In genomic region chr6:167850792-167851191, GRCh38 we compare ENCODE assay signal across 22 cellular contexts. TPM values are rescaled to one million over a fixed set of nuclear protein-coding genes. Genes with fewer than 3 reads are reported as not detected.
DNase-seq lines count a peak whose midpoint lies in the region; ATAC-seq, FAIRE-seq and TF ChIP-seq lines count a peak whose summit lies in the region.
"Had no signal": no experiment of that assay in that cellular context is flagged by ENCODE, and none has a peak within 500 bp of the region (broad histone marks: within the 10 kb centered on the region; RNA-seq: fewer than 3 reads in every experiment).

No MANE protein-coding gene starts in this region.

- peak overlapping the region; percentile 11; the same call in 1 of the 2 replicates for H3K4me2 ChIP-seq in DOHH2 (ENCODE audit: low read length)

- H3K9me3 ChIP-seq in DOHH2 (ENCODE audit: control insufficient read depth, insufficient read depth, low read length), result no peaks in the 10 kb centered on the region
- H3K9me3 ChIP-seq in SJSA1 (replicated peaks), result no peaks in the 10 kb centered on the region
- H3K9me3 ChIP-seq in pancreas, result no peaks in the 10 kb centered on the region
- H3K9me3 ChIP-seq: heart left ventricle had no signal

- H3K27ac ChIP-seq in DOHH2 (ENCODE audit: low read depth, low read length) (no peak overlapping the region), SJSA1 (peak overlapping the region; percentile 72), pancreas (peak overlapping the region in 3 of 4 donors; percentile 23 to 81 (median 76))
- H3K27ac ChIP-seq: heart left ventricle had no signal

- peaks cover 9% of the 10 kb centered on the region for H3K4me1 ChIP-seq in DOHH2 (ENCODE audit: control insufficient read depth, low read length)
- H3K4me1 ChIP-seq in SJSA1 (replicated peaks), result peaks cover 31% of the 10 kb centered on the region
- peaks cover 12 to 36% (median 28%) of the 10 kb centered on the region in 3 donors for H3K4me1 ChIP-seq in pancreas

- 86 to 90% methylated on average over 6 of the region's 6 CpGs for WGBS in pancreas, 2 donors

- TF ChIP-seq CTCF in DOHH2 (IDR thresholded peaks at IDR 0.05; ENCODE audit: low read depth, low read length, poor library complexity, severe bottlenecking) (no peak), glutamatergic neuron (IDR thresholded peaks at IDR 0.05; ENCODE audit: partially characterized antibody, unreplicated experiment) (no peak), pancreas (IDR thresholded peaks at IDR 0.05) (no peak)

- H3K9me3 Mint-ChIP-seq in glutamatergic neuron (ENCODE audit: unreplicated experiment), result peaks cover 2% of the 10 kb centered on the region
- H3K9me3 Mint-ChIP-seq: activated naive CD4-positive, alpha-beta T cell treated with anti-CD3 and anti-CD28 coated beads, Interleukin-2, amount 10 ng/mL, durations not matched to agents 7 days and 5 days; activated T-cell treated with anti-CD3 and anti-CD28 coated beads, Interleukin-2, amount 50 U/mL, for 24 hours; stimulated activated naive CD8-positive, alpha-beta T cell treated with anti-CD3 and anti-CD28 coated beads, Interleukin-15, amount 100 ng/mL, for 72 hours had no signal

- no peaks in the 10 kb centered on the region for H4K20me1 ChIP-seq in DOHH2 (ENCODE audit: control insufficient read depth, insufficient read depth, low read depth, low read length)

- H3K4me3 Mint-ChIP-seq in glutamatergic neuron (ENCODE audit: unreplicated experiment), result no peak overlapping the region
- H3K4me3 Mint-ChIP-seq: activated CD8-positive, alpha-beta T cell treated with anti-CD3 and anti-CD28 coated beads, Interleukin-2, amount 10 ng/mL, durations not matched to agents 7 days and 5 days; activated naive CD4-positive, alpha-beta T cell treated with anti-CD3 and anti-CD28 coated beads, Interleukin-2, amount 10 ng/mL, durations not matched to agents 7 days and 5 days; activated T-cell treated with anti-CD3 and anti-CD28 coated beads, Interleukin-2, amount 50 U/mL, for 24 hours; CD14-positive monocyte; naive thymus-derived CD8-positive, alpha-beta T cell; stimulated activated naive CD8-positive, alpha-beta T cell treated with anti-CD3 and anti-CD28 coated beads, Interleukin-15, amount 100 ng/mL, for 72 hours had no signal

- H3K4me3 ChIP-seq in DOHH2 (ENCODE audit: low read length) (no peak overlapping the region), SJSA1 (no peak overlapping the region), pancreas (no peak overlapping the region)
- H3K4me3 ChIP-seq: heart left ventricle had no signal

- peak overlapping the region; percentile 40 for H3K27ac Mint-ChIP-seq in glutamatergic neuron (ENCODE audit: unreplicated experiment)
- H3K27ac Mint-ChIP-seq: activated CD8-positive, alpha-beta T cell treated with anti-CD3 and anti-CD28 coated beads, Interleukin-2, amount 10 ng/mL, durations not matched to agents 7 days and 5 days; activated naive CD4-positive, alpha-beta T cell treated with anti-CD3 and anti-CD28 coated beads, Interleukin-2, amount 10 ng/mL, durations not matched to agents 7 days and 5 days; activated T-cell treated with anti-CD3 and anti-CD28 coated beads, Interleukin-2, amount 50 U/mL, for 24 hours; stimulated activated naive CD8-positive, alpha-beta T cell treated with anti-CD3 and anti-CD28 coated beads, Interleukin-15, amount 100 ng/mL, for 72 hours had no signal

- H3K27me3 ChIP-seq in DOHH2 (ENCODE audit: control insufficient read depth, low read length) (no peaks in the 10 kb centered on the region), SJSA1 (replicated peaks) (no peaks in the 10 kb centered on the region), pancreas (no peaks in the 10 kb centered on the region)
- H3K27me3 ChIP-seq: heart left ventricle had no signal

- no peaks in the 10 kb centered on the region for H3K9me2 ChIP-seq in DOHH2 (replicated peaks; ENCODE audit: control insufficient read depth, low read length)

- H3F3A ChIP-seq in DOHH2 (ENCODE audit: control insufficient read depth, insufficient read depth), result no peaks in the 10 kb centered on the region

- H3K36me3 ChIP-seq in DOHH2 (ENCODE audit: control insufficient read depth, low read length) (no peaks in the 10 kb centered on the region), SJSA1 (no peaks in the 10 kb centered on the region), pancreas (no peaks in the 10 kb centered on the region)
- H3K36me3 ChIP-seq: heart left ventricle had no signal

- DNase-seq in SJSA1 (ENCODE audit: low read depth in 1 of 2, low spot score in 2 of 2) (no peak), glutamatergic neuron (no peak), pancreas (no peak), MV-4-11 (lab: John Stamatoyannopoulos, UW) (no peak), sciatic nerve (ENCODE audit: low spot score) (no peak)
- no peak for DNase-seq in NK-92 treated with Interleukin-12 subunit alpha and Interleukin-12 subunit beta, amount 100 ng/mL, for 24 hours (lab: John Stamatoyannopoulos, UW)
- DNase-seq: activated CD4-positive, CD25-positive, alpha-beta regulatory T cell; activated CD8-positive, alpha-beta T cell treated with anti-CD3 and anti-CD28 coated beads, Interleukin-2, amount 10 ng/mL, durations not matched to agents 7 days and 5 days; activated naive CD4-positive, alpha-beta T cell treated with anti-CD3 and anti-CD28 coated beads, Interleukin-2, amount 10 ng/mL, durations not matched to agents 7 days and 5 days; activated T-cell treated with anti-CD3 and anti-CD28 coated beads, Interleukin-2, amount 50 U/mL, for 24 hours; aorta; effector memory CD4-positive, alpha-beta T cell; heart left ventricle; naive thymus-derived CD8-positive, alpha-beta T cell; NCI-H1436; NCI-H2171 treated with DMSO at 0.1 percent for 48 hours; NCI-H748 treated with DMSO at 0.1 percent for 48 hours; stimulated activated CD4-positive, alpha-beta T cell treated with anti-CD3 and anti-CD28 coated beads, Interleukin-2, amount 100 ng/mL, for 48 hours; stimulated activated naive CD8-positive, alpha-beta T cell treated with anti-CD3 and anti-CD28 coated beads, Interleukin-15, amount 100 ng/mL, for 72 hours had no signal

- peaks cover 49% of the 10 kb centered on the region for H3K79me2 ChIP-seq in DOHH2 (ENCODE audit: control insufficient read depth, low read length)

- no peaks in the 10 kb centered on the region for H3K36me3 Mint-ChIP-seq in glutamatergic neuron (ENCODE audit: unreplicated experiment)
- H3K36me3 Mint-ChIP-seq: activated naive CD4-positive, alpha-beta T cell treated with anti-CD3 and anti-CD28 coated beads, Interleukin-2, amount 10 ng/mL, durations not matched to agents 7 days and 5 days; CD14-positive monocyte; naive thymus-derived CD8-positive, alpha-beta T cell had no signal

- intact Hi-C loops in pancreas (cut with DNase I), result no loop called here
- intact Hi-C loops in sciatic nerve (cut with DNase I), result no loop called here

- no peak for ATAC-seq in pancreas
- ATAC-seq in sciatic nerve, result no peak
- no peak for ATAC-seq in HG02981 (IDR thresholded peaks at IDR 0.05; ENCODE audit: unreplicated experiment)
- ATAC-seq: activated CD8-positive, alpha-beta T cell treated with anti-CD3 and anti-CD28 coated beads, Interleukin-2, amount 10 ng/mL, durations not matched to agents 7 days and 5 days; heart left ventricle; naive thymus-derived CD8-positive, alpha-beta T cell had no signal

- H3K4me1 Mint-ChIP-seq in glutamatergic neuron (ENCODE audit: low read depth, unreplicated experiment), result peaks cover 58% of the 10 kb centered on the region
- H3K4me1 Mint-ChIP-seq: activated naive CD4-positive, alpha-beta T cell treated with anti-CD3 and anti-CD28 coated beads, Interleukin-2, amount 10 ng/mL, durations not matched to agents 7 days and 5 days; CD14-positive monocyte; naive thymus-derived CD8-positive, alpha-beta T cell; stimulated activated naive CD8-positive, alpha-beta T cell treated with anti-CD3 and anti-CD28 coated beads, Interleukin-15, amount 100 ng/mL, for 72 hours had no signal

- FAIRE-seq in pancreas (lab: Jason Lieb, UNC), result no peak

- no peaks in the 10 kb centered on the region for H3K27me3 Mint-ChIP-seq in glutamatergic neuron (ENCODE audit: unreplicated experiment)

RNA-seq across cellular contexts. Expression of gene AFDN, which starts 24.1 kb away (rescaled TPM):
- 88.2 and 118 TPM in 2 replicates for total RNA-seq in SJSA1 (2014; rRNA removed; shearing (Covaris generic))
- total RNA-seq in glutamatergic neuron (ENCODE audit: unreplicated experiment) (552 TPM), pancreas (100 to 1,000 TPM in 1 of 6 donors, 10 to 100 TPM in 5; 66.6 to 122 (median 75.7) TPM), sciatic nerve (212 TPM)
- polyA plus RNA-seq in pancreas, result 10 to 100 TPM; 55.2 to 56.7 TPM
